In genomic region chr12:52980773-52981423, GRCh38 we compare ENCODE assay signal across 8 cellular contexts. TPM values are rescaled to one million over a fixed set of nuclear protein-coding genes. Genes with fewer than 3 reads are reported as not detected.
DNase-seq lines count a peak whose midpoint lies in the region; ATAC-seq and TF ChIP-seq lines count a peak whose summit lies in the region.

No MANE protein-coding gene starts in this region.

- H3K4me3 ChIP-seq in body of pancreas (no peak overlapping the region), spleen (no peak overlapping the region)

- H3K27ac ChIP-seq in body of pancreas (peak overlapping the region in 1 of 4 donors; percentile 27), spleen (no peak overlapping the region)

- intact Hi-C loops in body of pancreas (cut with DNase I) (no loop called here), spleen (cut with DNase I; ENCODE audit: low total_unique reads) (loop anchor here (2.0 to 10.0 kb wide), 3 partner anchors 96 to 826 kb away; no protein-coding TSS in a partner anchor)

- H3K9me3 ChIP-seq in body of pancreas (no peaks in the 10 kb centered on the region), spleen (no peaks in the 10 kb centered on the region)

- H3K27me3 ChIP-seq in body of pancreas (no peaks in the 10 kb centered on the region), spleen (replicated peaks in 1 of 7) (peaks cover 0 to 37% (median 0%) of the 10 kb centered on the region in 7 donors)

- H3K36me3 ChIP-seq in body of pancreas (replicated peaks in 1 of 2; ENCODE audit: insufficient read depth in 1 of 2, low read depth in 2 of 2): no peaks in the 10 kb centered on the region
- no peaks in the 10 kb centered on the region for H3K36me3 ChIP-seq in spleen

- 19 to 20% methylated on average over 10 to 11 of the region's 11 CpGs for WGBS in body of pancreas, 2 donors
- WGBS in spleen, 5 donors: 25 to 33% (median 28%) methylated on average over 11 of the region's 11 CpGs

- peak; percentile 78 for DNase-seq in GM04504 (ENCODE audit: low read depth)
- DNase-seq in NCI-H2171 treated with DMSO at 0.1 percent for 48 hours (lab: John Stamatoyannopoulos, UW): peak; percentile 93
- DNase-seq in UCSD-AML1 (lab: John Stamatoyannopoulos, UW; ENCODE audit: unreplicated experiment): peak; percentile 81
- peak; percentile 95 to 96 (median 96) for DNase-seq in body of pancreas
- DNase-seq in iPS DF 4.7 (ENCODE audit: extremely low read depth, low spot score): peak; percentile 98
- DNase-seq in spleen: peak; percentile 89

- TF ChIP-seq CTCF in body of pancreas (IDR thresholded peaks at IDR 0.05) (peak; percentile 91 to 100 (median 100)), spleen (IDR thresholded peaks at IDR 0.05 in 8 of 11, conservative IDR thresholded peaks at IDR 0.05 in 3 of 11) (peak; percentile 94 to 99 (median 96))

- TF ChIP-seq POLR2A in body of pancreas (IDR thresholded peaks at IDR 0.05): no peak
- no peak for TF ChIP-seq POLR2A in spleen (IDR thresholded peaks at IDR 0.05)

- ATAC-seq in HG02981 (IDR thresholded peaks at IDR 0.05; ENCODE audit: unreplicated experiment): peak; percentile 71
- peak; percentile 98 for ATAC-seq in body of pancreas
- ATAC-seq in GM21786 (IDR thresholded peaks at IDR 0.05; ENCODE audit: unreplicated experiment): no peak

- H3K4me1 ChIP-seq in body of pancreas (peaks cover 18% of the 10 kb centered on the region), spleen (peaks cover 0 to 16% (median 10%) of the 10 kb centered on the region in 6 donors)

RNA-seq across cellular contexts. Expression of gene EIF4B, which starts 25.4 kb away (rescaled TPM):
- total RNA-seq in body of pancreas (100 to 1,000 TPM; 326 to 389 TPM), spleen (100 to 1,000 TPM; 379 to 490 (median 468) TPM)
- 100 to 1,000 TPM; 105 to 132 (median 119) TPM for polyA plus RNA-seq in spleen

RNA-seq across cellular contexts. Expression of gene KRT18, which starts 32.0 kb away (rescaled TPM):
- total RNA-seq in body of pancreas (100 to 1,000 TPM; 542 to 573 TPM), spleen (10 to 100 TPM; 23.3 to 57.2 (median 26.0) TPM)
- polyA plus RNA-seq in spleen: 10 to 100 TPM; 16.8 to 23.0 (median 18.4) TPM

Comparison
In these comparisons a context has a peak if more than half of its experiments do, and no peak if none do; other contexts are left out.
1. RNA of gene KRT18, which starts 32.0 kb away (total RNA-seq): 542 to 573 TPM in body of pancreas; 23.3 to 57.2 TPM in spleen; every median in the first group is over 4 times any median in the second.
2. Peak in every context shown above with its lines, with median percentiles within 50 percentile points of each other: DNase-seq.